19 cellular contexts compared by ENCODE assay signal in the genomic region with DNA sequence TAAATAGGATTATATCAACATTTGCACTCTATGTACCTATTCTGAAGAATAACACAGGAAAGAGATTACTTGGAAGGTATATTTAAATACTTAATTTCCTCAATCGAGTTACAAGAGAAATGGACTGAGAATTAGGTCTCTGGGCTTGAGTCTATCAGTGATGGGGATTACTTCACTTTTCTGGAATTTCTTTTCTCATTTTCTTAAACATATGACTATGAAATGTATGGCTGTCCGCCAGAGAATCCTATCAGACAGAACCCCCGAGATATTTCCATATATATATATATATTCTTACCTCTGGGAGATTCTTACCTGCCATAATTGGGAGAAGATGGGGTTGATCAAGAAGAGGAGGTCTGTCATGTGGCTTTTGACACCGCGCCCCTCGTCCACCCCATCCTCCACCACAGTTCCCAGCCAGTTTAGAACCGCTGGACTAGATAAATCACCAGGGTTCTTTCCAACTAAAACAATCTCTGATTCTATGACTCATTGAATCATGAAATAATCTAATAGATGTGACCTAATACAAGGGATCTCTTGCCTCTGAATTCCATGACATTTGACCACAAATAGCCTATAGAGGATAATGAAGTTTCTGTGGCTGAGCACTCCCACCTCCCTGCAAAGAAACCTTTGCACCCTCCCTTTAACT.
DNase-seq lines count a peak whose midpoint lies in the region; FAIRE-seq and TF ChIP-seq lines count a peak whose summit lies in the region.
"Had no signal": no experiment of that assay in that cellular context is flagged by ENCODE, and none has a peak within 500 bp of the region (broad histone marks: within the 10 kb centered on the region; RNA-seq: fewer than 3 reads in every experiment).

No MANE protein-coding gene starts in this region.

- H3K4me3 ChIP-seq in AG04449 (ENCODE audit: low read depth, low read length) (no peak overlapping the region), endothelial cell of umbilical vein (replicated peaks in 1 of 3; ENCODE audit: insufficient read depth in 1 of 3, low read depth in 1 of 3, low read length in 3 of 3) (no peak overlapping the region), ovary (no peak overlapping the region)
- H3K4me3 ChIP-seq: adrenal gland, coronary artery, sigmoid colon, tibial artery had no signal

- FAIRE-seq in endothelial cell of umbilical vein (lab: Jason Lieb, UNC): no peak

- H3K36me3 Mint-ChIP-seq in Calu3 (ENCODE audit: insufficient read depth, unreplicated experiment): no peaks in the 10 kb centered on the region
- H3K36me3 Mint-ChIP-seq: IgD-negative memory B cell had no signal

- H3K27ac ChIP-seq in endothelial cell of umbilical vein (ENCODE audit: insufficient read depth, low read depth, low read length): no peak overlapping the region
- no peak overlapping the region for H3K27ac ChIP-seq in ovary
- H3K27ac ChIP-seq: adrenal gland, coronary artery, sigmoid colon, tibial artery had no signal

- WGBS in ovary, 3 donors: 55 to 72% (median 65%) methylated on average over 7 of the region's 7 CpGs

- H3K9me3 ChIP-seq in endothelial cell of umbilical vein (replicated peaks; ENCODE audit: control insufficient read depth, insufficient read depth, low read length) (no peaks in the 10 kb centered on the region), ovary (no peaks in the 10 kb centered on the region)
- H3K9me3 ChIP-seq: adrenal gland, sigmoid colon, tibial artery had no signal

- intact Hi-C loops in endothelial cell of umbilical vein (cut with micrococcal nuclease) (no loop called here), Calu3 (cut with micrococcal nuclease; ENCODE audit: unreplicated experiment) (no loop called here), ovary (cut with DNase I) (no loop called here)

- H3K9ac ChIP-seq in endothelial cell of umbilical vein (replicated peaks; ENCODE audit: extremely low read depth, insufficient read depth, low read length): no peak overlapping the region

- H2AFZ ChIP-seq in endothelial cell of umbilical vein (ENCODE audit: low read depth, low read length): no peak overlapping the region

- H3K27me3 ChIP-seq in endothelial cell of umbilical vein (ENCODE audit: control insufficient read depth in 2 of 2, insufficient read depth in 2 of 2, low read length in 2 of 2): peaks cover 6 to 23% of the 10 kb centered on the region in 2 experiments
- H3K27me3 ChIP-seq in ovary: no peaks in the 10 kb centered on the region
- H3K27me3 ChIP-seq: adrenal gland, sigmoid colon, tibial artery had no signal

- H3K36me3 ChIP-seq in endothelial cell of umbilical vein (ENCODE audit: control insufficient read depth in 2 of 2, extremely low read depth in 1 of 2, insufficient read depth in 2 of 2, low read length in 2 of 2) (no peaks in the 10 kb centered on the region), ovary (no peaks in the 10 kb centered on the region)
- H3K36me3 ChIP-seq: adrenal gland, sigmoid colon, tibial artery had no signal

- peaks cover 2% of the 10 kb centered on the region for H3K9me3 Mint-ChIP-seq in Calu3 (ENCODE audit: low read depth, unreplicated experiment)

- no peak for TF ChIP-seq CTCF in AG04449 (IDR thresholded peaks at IDR 0.05; ENCODE audit: insufficient read depth, low read length, missing control alignments)
- TF ChIP-seq CTCF in endothelial cell of umbilical vein (IDR thresholded peaks at IDR 0.05; ENCODE audit: extremely low read depth in 1 of 2, insufficient read depth in 1 of 2, low read depth in 1 of 2, low read length in 2 of 2): no peak
- TF ChIP-seq CTCF in Calu3 (IDR thresholded peaks at IDR 0.05; ENCODE audit: unreplicated experiment): no peak
- TF ChIP-seq CTCF in ovary (IDR thresholded peaks at IDR 0.05): no peak

- no peak for TF ChIP-seq EP300 in ovary (IDR thresholded peaks at IDR 0.05)

- H4K20me1 ChIP-seq in endothelial cell of umbilical vein (replicated peaks; ENCODE audit: control insufficient read depth, extremely low read depth, insufficient read depth, low read length): no peaks in the 10 kb centered on the region

- H3K4me2 ChIP-seq in endothelial cell of umbilical vein (ENCODE audit: insufficient read depth, low read length): no peak overlapping the region

- H3K4me1 ChIP-seq in endothelial cell of umbilical vein (ENCODE audit: control insufficient read depth, extremely low read depth, insufficient read depth, low read length) (no peaks in the 10 kb centered on the region), ovary (ENCODE audit: insufficient read depth) (no peaks in the 10 kb centered on the region)
- H3K4me1 ChIP-seq: adrenal gland, sigmoid colon, tibial artery had no signal

- H3K27me3 Mint-ChIP-seq in Calu3 (ENCODE audit: unreplicated experiment): no peaks in the 10 kb centered on the region

- no peaks in the 10 kb centered on the region for H3K4me1 Mint-ChIP-seq in Calu3 (ENCODE audit: low read depth, unreplicated experiment)
- H3K4me1 Mint-ChIP-seq: IgD-negative memory B cell had no signal

- POLR2A ChIA-PET in AG04449 (lab: Yijun Ruan, JAX): no interaction called here
- POLR2A ChIA-PET in endothelial cell of umbilical vein (lab: Charles Lee): no interaction called here

- dilution Hi-C loops in endothelial cell of umbilical vein (cut with MboI; ENCODE audit: extremely low pct_ligation_motif_present, low sequenced_read_pairs): no loop called here

- H3K79me2 ChIP-seq in endothelial cell of umbilical vein (ENCODE audit: control insufficient read depth, insufficient read depth, low read length): no peaks in the 10 kb centered on the region

- H3K9me1 ChIP-seq in endothelial cell of umbilical vein (replicated peaks; ENCODE audit: control insufficient read depth, extremely low read depth, insufficient read depth, low read length): no peaks in the 10 kb centered on the region

- H3K27ac Mint-ChIP-seq in Calu3 (ENCODE audit: unreplicated experiment): no peak overlapping the region
- H3K27ac Mint-ChIP-seq: activated CD4-positive, alpha-beta memory T cell treated with anti-CD3 and anti-CD28 coated beads for 36 hours; activated T-cell treated with anti-CD3 and anti-CD28 coated beads, Interleukin-2, amount 50 U/mL, for 72 hours; IgD-negative memory B cell had no signal

- peak; percentile 28 for DNase-seq in AG04449 (ENCODE audit: low read depth, low spot score)
- DNase-seq in M059J (ENCODE audit: low read depth): peak; percentile 54
- DNase-seq in endothelial cell of umbilical vein (ENCODE audit: low read depth, low spot score): peak; percentile 9
- DNase-seq in kidney glomerular epithelial cell (lab: John Stamatoyannopoulos, UW): peak; percentile 32
- no peak for DNase-seq in Calu3
- DNase-seq in NCI-H1105 (lab: John Stamatoyannopoulos, UW): no peak
- no peak for DNase-seq in ovary
- DNase-seq in activated CD4-positive, alpha-beta T cell treated with anti-CD3 and anti-CD28 coated beads, Interleukin-2, amount 50 U/mL, for 1 hour: no peak
- DNase-seq: activated CD4-positive, alpha-beta memory T cell treated with anti-CD3 and anti-CD28 coated beads for 36 hours; activated T-cell treated with anti-CD3 and anti-CD28 coated beads, Interleukin-2, amount 50 U/mL, for 72 hours; adrenal gland; AML-193; DMS153; NCI-H1105 treated with DMSO at 0.1 percent for 48 hours; sigmoid colon; stimulated activated CD4-positive, alpha-beta T cell treated with anti-CD3 and anti-CD28 coated beads, Interleukin-4, amount 100 ng/mL, for 4 hours; tibial artery had no signal

- BruUV-seq in endothelial cell of umbilical vein (replicated peaks; lab: Mats Ljungman, UMichigan) (no TSS peak), Calu3 (replicated peaks; lab: Mats Ljungman, UMichigan) (no TSS peak)

- CTCF ChIA-PET in AG04449 (lab: Yijun Ruan, JAX): interaction anchor here (1.2 kb wide), 1 partner anchor 1528 kb away, joined by 3 read pairs; no protein-coding TSS in a partner anchor
- CTCF ChIA-PET in endothelial cell of umbilical vein (lab: Charles Lee): no interaction called here
- CTCF ChIA-PET in Calu3 (lab: Charles Lee): no interaction called here

- no peak overlapping the region for H3K4me3 Mint-ChIP-seq in Calu3 (ENCODE audit: low read depth, unreplicated experiment)
- H3K4me3 Mint-ChIP-seq: activated CD4-positive, alpha-beta memory T cell treated with anti-CD3 and anti-CD28 coated beads for 36 hours; activated T-cell treated with anti-CD3 and anti-CD28 coated beads, Interleukin-2, amount 50 U/mL, for 72 hours; IgD-negative memory B cell had no signal

- no peak for TF ChIP-seq POLR2A in endothelial cell of umbilical vein (IDR thresholded peaks at IDR 0.05; ENCODE audit: low read depth, low read length)
- TF ChIP-seq POLR2A in ovary (IDR thresholded peaks at IDR 0.05): no peak

TF ChIP-seq in endothelial cell of umbilical vein, 7 proteins besides CTCF, POLR2A, EP300 and RAD21:
- TF ChIP-seq MYC (IDR thresholded peaks at IDR 0.05; ENCODE audit: low read depth, low read length) (no peak), EZH2 (IDR thresholded peaks at IDR 0.05; ENCODE audit: borderline replicate concordance, low read depth, low read length, severe bottlenecking) (no peak), GATA2 (IDR thresholded peaks at IDR 0.05; ENCODE audit: insufficient read depth, insufficient read length, low read depth, low read length) (no peak), FOS (IDR thresholded peaks at IDR 0.05; ENCODE audit: borderline replicate concordance, insufficient read depth, low read length) (no peak), JUN (IDR thresholded peaks at IDR 0.05; ENCODE audit: borderline replicate concordance, insufficient read depth, insufficient read length, low read depth) (no peak), POLR2AphosphoS5 (IDR thresholded peaks at IDR 0.05; ENCODE audit: insufficient read depth, low read depth, low read length) (no peak)
- TF ChIP-seq, protein P1, sequence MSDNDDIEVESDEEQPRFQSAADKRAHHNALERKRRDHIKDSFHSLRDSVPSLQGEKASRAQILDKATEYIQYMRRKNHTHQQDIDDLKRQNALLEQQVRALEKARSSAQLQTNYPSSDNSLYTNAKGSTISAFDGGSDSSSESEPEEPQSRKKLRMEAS (IDR thresholded peaks at IDR 0.05; ENCODE audit: insufficient read depth, insufficient read length): no peak
TF ChIP-seq in endothelial cell of umbilical vein: peak in this region for 0.

Comparison
In these comparisons a context has a peak if more than half of its experiments do, and no peak if none do; other contexts are left out.
1. DNase-seq: peak in AG04449 (single experiment), M059J (single experiment), endothelial cell of umbilical vein (single experiment) and kidney glomerular epithelial cell (single experiment); none in Calu3 (single experiment), NCI-H1105 (single experiment), ovary (0 of 5) and activated CD4-positive, alpha-beta T cell treated with anti-CD3 and anti-CD28 coated beads, Interleukin-2, amount 50 U/mL, for 1 hour (single experiment).